8 cellular contexts compared by ENCODE assay signal in genomic region chr15:98518823-98519561, GRCh38.
DNase-seq lines count a peak whose midpoint lies in the region; ATAC-seq and TF ChIP-seq lines count a peak whose summit lies in the region.

No MANE protein-coding gene starts in this region.

- H3K4me3 ChIP-seq in WERI-Rb-1 (ENCODE audit: low read depth, low read length) = no peak overlapping the region

- peak; percentile 61 for TF ChIP-seq CTCF in WERI-Rb-1 (IDR thresholded peaks at IDR 0.05; ENCODE audit: low read depth, low read length)

- H3K27ac ChIP-seq in WERI-Rb-1 = no peak overlapping the region

- no peaks in the 10 kb centered on the region for H3K9me3 ChIP-seq in WERI-Rb-1 (ENCODE audit: severe bottlenecking)

- peaks cover 55% of the 10 kb centered on the region for H3K27me3 ChIP-seq in WERI-Rb-1 (ENCODE audit: insufficient read depth, low read depth, severe bottlenecking)

- H3K36me3 ChIP-seq in WERI-Rb-1 = no peaks in the 10 kb centered on the region

- ATAC-seq in GM18861 (IDR thresholded peaks at IDR 0.05; ENCODE audit: unreplicated experiment) = peak; percentile 81
- ATAC-seq in HG03103 (IDR thresholded peaks at IDR 0.05; ENCODE audit: low read depth, unreplicated experiment) = peak; percentile 84

- DNase-seq in AG08395 (ENCODE audit: low spot score) = peak; percentile 77
- DNase-seq in NCI-H2196 treated with DMSO at 0.1 percent for 48 hours (lab: John Stamatoyannopoulos, UW; ENCODE audit: unreplicated experiment) = peak; percentile 12
- peak; percentile 46 for DNase-seq in WERI-Rb-1
- peak; percentile 82 for DNase-seq in cerebellar cortex (ENCODE audit: low spot score)
- DNase-seq in left kidney (ENCODE audit: low read depth, low spot score) = peak; percentile 92
- DNase-seq in stimulated activated CD4-positive, alpha-beta T cell treated with anti-CD3 and anti-CD28 coated beads, Interleukin-4, amount 100 ng/mL, for 4 hours = peak; percentile 32 to 34

Comparison
In these comparisons a context has a peak if more than half of its experiments do, and no peak if none do; other contexts are left out.
1. DNase-seq: peak in every context shown above with its lines; median percentile 92 in left kidney; 82 in cerebellar cortex; 77 in AG08395; 46 in WERI-Rb-1; 33 in stimulated activated CD4-positive, alpha-beta T cell treated with anti-CD3 and anti-CD28 coated beads, Interleukin-4, amount 100 ng/mL, for 4 hours; 12 in NCI-H2196 treated with DMSO at 0.1 percent for 48 hours.